ENCODE assay signal across 33 cellular contexts in genomic region chr17:12403881-12404398, GRCh38.
"Had no signal": no experiment of that assay in that cellular context is flagged by ENCODE, and none has a peak within 500 bp of the region (broad histone marks: within the 10 kb centered on the region; RNA-seq: fewer than 3 reads in every experiment).

No MANE protein-coding gene starts in this region.

- ATAC-seq: activated CD8-positive, alpha-beta T cell treated with anti-CD3 and anti-CD28 coated beads for 36 hours; activated T-cell treated with anti-CD3 and anti-CD28 coated beads, Interleukin-2, amount 50 U/mL, for 72 hours; activated T-helper 17 cell treated with anti-CD3 and anti-CD28 coated beads, Interleukin-2, amount 50 U/mL, for 72 hours; Right ventricle myocardium inferior had no signal

- DNase-seq: activated CD4-positive, alpha-beta T cell treated with anti-CD3 and anti-CD28 coated beads for 1 hour; activated CD4-positive, alpha-beta T cell treated with anti-CD3 and anti-CD28 coated beads for 48 hours; activated CD4-positive, CD25-positive, alpha-beta regulatory T cell; activated CD8-positive, alpha-beta T cell treated with anti-CD3 and anti-CD28 coated beads for 36 hours; activated effector memory CD4-positive, alpha-beta T cell treated with anti-CD3 and anti-CD28 coated beads, Interleukin-2, amount 50 U/mL, for 16 hours; activated naive CD4-positive, alpha-beta T cell; activated naive CD4-positive, alpha-beta T cell treated with anti-CD3 and anti-CD28 coated beads, Interleukin-2, amount 50 U/mL, for 16 hours; activated naive CD8-positive, alpha-beta T cell treated with anti-CD3 and anti-CD28 coated beads for 36 hours; activated T-cell treated with anti-CD3 and anti-CD28 coated beads, Interleukin-2, amount 50 U/mL, for 1 hour; activated T-cell treated with anti-CD3 and anti-CD28 coated beads, Interleukin-2, amount 50 U/mL, for 72 hours; amniotic stem cell; aorta; NCI-H1105; NCI-H1436; NCI-H1694; NCI-H1930; NCI-H2081 treated with DMSO at 0.1 percent for 48 hours; NCI-H226; NCI-H526; NCI-H748 treated with DMSO at 0.1 percent for 48 hours; NK-92 treated with Interleukin-12 subunit alpha and Interleukin-12 subunit beta, amount 100 ng/mL, for 24 hours; PC-9; SIG-M5; SW 1271; T-helper 1 cell; T-helper 2 cell; T-helper 9 cell; WERI-Rb-1 had no signal

- H3K4me2 ChIP-seq: PC-9 had no signal

- H2AFZ ChIP-seq: PC-9 had no signal

- FAIRE-seq: RCC 7860 had no signal

- H3K36me3 ChIP-seq: breast epithelium, WERI-Rb-1 had no signal

- H3K4me3 ChIP-seq: breast epithelium, PC-9 had no signal

- H3K27ac ChIP-seq: breast epithelium, PC-9, RWPE1, WERI-Rb-1 had no signal

- H3K9me3 ChIP-seq: breast epithelium had no signal

- H3K4me1 ChIP-seq: breast epithelium had no signal

- H3K27me3 ChIP-seq: breast epithelium had no signal
